In genomic region chr1:165768513-165769394, GRCh38 we compare ENCODE assay signal across 8 cellular contexts. TPM values are rescaled to one million over a fixed set of nuclear protein-coding genes. Genes with fewer than 3 reads are reported as not detected.
A peak's percentile ranks its signal among the peaks of the same experiment; 100 is the strongest.
DNase-seq lines count a peak whose midpoint lies in the region; ATAC-seq and TF ChIP-seq lines count a peak whose summit lies in the region.

Gene TMCO1, minus strand, starts transcription at chr1:165768868. Its CDS starts 117 bp downstream, at chr1:165768751.

- H3K4me3 ChIP-seq in dorsolateral prefrontal cortex (peak within 1 kb of the TSS; percentile 50 to 97 (median 83)), liver (ENCODE audit: low read depth in 1 of 3, low read length in 3 of 3) (peak within 1 kb of the TSS; percentile 82 to 97 (median 93))

- peaks cover 0 to 19% (median 16%) of the 10 kb centered on the region in 4 donors for H3K36me3 ChIP-seq in liver (ENCODE audit: control insufficient read depth in 4 of 4, insufficient read depth in 3 of 4, low read depth in 1 of 4, low read length in 3 of 4)

- WGBS in liver: under 1% methylated on average over 56 of the region's 56 CpGs

- H3K4me1 Mint-ChIP-seq in CD4-positive, alpha-beta T cell (ENCODE audit: low read depth): peaks cover 75% of the 10 kb centered on the region
- H3K4me1 Mint-ChIP-seq in activated CD4-positive, alpha-beta memory T cell treated with anti-CD3 and anti-CD28 coated beads for 36 hours (ENCODE audit: low read depth): peaks cover 57% of the 10 kb centered on the region

- peak within 1 kb of the TSS; percentile 95 for H3K4me3 Mint-ChIP-seq in CD4-positive, alpha-beta T cell
- peak within 1 kb of the TSS; percentile 99 for H3K4me3 Mint-ChIP-seq in activated CD4-positive, alpha-beta memory T cell treated with anti-CD3 and anti-CD28 coated beads for 36 hours

- peaks cover 62% of the 10 kb centered on the region for H3K36me3 Mint-ChIP-seq in CD4-positive, alpha-beta T cell (ENCODE audit: low read depth)
- peaks cover 39% of the 10 kb centered on the region for H3K36me3 Mint-ChIP-seq in activated CD4-positive, alpha-beta memory T cell treated with anti-CD3 and anti-CD28 coated beads for 36 hours

- peak within 1 kb of the TSS; percentile 73 to 95 for H3K9ac ChIP-seq in liver (ENCODE audit: low read depth in 1 of 2, low read length in 2 of 2)

- peak within 1 kb of the TSS; percentile 93 for H3K27ac Mint-ChIP-seq in CD4-positive, alpha-beta T cell
- peak within 1 kb of the TSS; percentile 99 for H3K27ac Mint-ChIP-seq in activated CD4-positive, alpha-beta memory T cell treated with anti-CD3 and anti-CD28 coated beads for 36 hours

- no peaks in the 10 kb centered on the region for H3K9me3 ChIP-seq in CD4-positive, alpha-beta T cell (ENCODE audit: control insufficient read depth, low read length)
- H3K9me3 ChIP-seq in liver (ENCODE audit: control insufficient read depth in 4 of 4, low read length in 3 of 4): no peaks in the 10 kb centered on the region

- ATAC-seq in CD4-positive, alpha-beta T cell (ENCODE audit: poor library complexity): peak; percentile 93
- ATAC-seq in GM19397 (IDR thresholded peaks at IDR 0.05; ENCODE audit: unreplicated experiment): peak; percentile 99
- ATAC-seq in HG03571 (IDR thresholded peaks at IDR 0.05; ENCODE audit: unreplicated experiment): peak; percentile 100

- peak within 1 kb of the TSS; percentile 84 for H3K27ac ChIP-seq in CD4-positive, alpha-beta T cell (ENCODE audit: low read depth, low read length)
- H3K27ac ChIP-seq in dorsolateral prefrontal cortex: peak within 1 kb of the TSS in 55 of 59 donors; percentile 4 to 90 (median 72)
- peak within 1 kb of the TSS; percentile 87 to 88 for H3K27ac ChIP-seq in liver (ENCODE audit: low read depth in 1 of 2, low read length in 2 of 2)

- DNase-seq in CD4-positive, alpha-beta T cell: peak; percentile 85 to 95 (median 88)
- peak; percentile 97 for DNase-seq in NCI-H82 treated with DMSO at 0.1 percent for 48 hours (lab: John Stamatoyannopoulos, UW; ENCODE audit: unreplicated experiment)
- peak; percentile 96 for DNase-seq in activated CD4-positive, alpha-beta memory T cell treated with anti-CD3 and anti-CD28 coated beads for 36 hours
- DNase-seq in dorsolateral prefrontal cortex: peak; percentile 96 to 100 (median 98)
- DNase-seq in stimulated activated CD4-positive, alpha-beta T cell treated with anti-CD3 and anti-CD28 coated beads, Interleukin-4, amount 100 ng/mL, for 24 hours: peak; percentile 94

- H3K4me1 ChIP-seq in liver (ENCODE audit: control insufficient read depth in 4 of 4, insufficient read depth in 4 of 4, low read length in 3 of 4): peaks cover 9 to 25% (median 16%) of the 10 kb centered on the region in 4 donors

- no peaks in the 10 kb centered on the region for H3K27me3 ChIP-seq in CD4-positive, alpha-beta T cell (ENCODE audit: control insufficient read depth, insufficient read depth, low read length)
- H3K27me3 ChIP-seq in dorsolateral prefrontal cortex (no peaks in the 10 kb centered on the region), liver (ENCODE audit: control insufficient read depth in 4 of 4, insufficient read depth in 4 of 4, low read length in 3 of 4) (no peaks in the 10 kb centered on the region)

- TF ChIP-seq CTCF in CD4-positive, alpha-beta T cell (IDR thresholded peaks at IDR 0.05): no peak
- peak in 44 of 56 donors; percentile 11 to 60 (median 33) for TF ChIP-seq CTCF in dorsolateral prefrontal cortex (IDR thresholded peaks at IDR 0.05 in 54 of 56, conservative IDR thresholded peaks at IDR 0.05 in 2 of 56; ENCODE audit: low read depth in 1 of 56, partially characterized antibody in 56 of 56)
- TF ChIP-seq CTCF in liver (IDR thresholded peaks at IDR 0.05; ENCODE audit: low read depth, low read length, missing input control): peak; percentile 10

- CTCF ChIA-PET in CD4-positive, alpha-beta T cell (lab: Charles Lee): interaction anchor here (1.0 to 1.4 kb wide), 2 partner anchors 9 to 71 kb away, joined by 4 read pairs; partner anchors contain the start of gene ALDH9A1
- CTCF ChIA-PET in activated CD4-positive, alpha-beta memory T cell treated with anti-CD3 and anti-CD28 coated beads for 36 hours (lab: Charles Lee): interaction anchor here (0.5 to 2.2 kb wide), 10 partner anchors 9 to 375 kb away, joined by 3 to 13 read pairs (median 5); partner anchors contain the start of gene ALDH9A1

- POLR2A ChIA-PET in CD4-positive, alpha-beta T cell (lab: Charles Lee): interaction anchor here (0.6 to 2.4 kb wide), 16 partner anchors 9 to 721 kb away, joined by 3 to 28 read pairs (median 4); partner anchors contain the start of genes ALDH9A1, MGST3 and UCK2
- POLR2A ChIA-PET in activated CD4-positive, alpha-beta memory T cell treated with anti-CD3 and anti-CD28 coated beads for 36 hours (lab: Charles Lee): interaction anchor here (0.5 to 3.5 kb wide), 12 partner anchors 9 to 1730 kb away, joined by 3 to 17 read pairs (median 4); partner anchors contain the start of gene ALDH9A1

- peaks cover 2% of the 10 kb centered on the region for H3K9me3 Mint-ChIP-seq in CD4-positive, alpha-beta T cell
- no peaks in the 10 kb centered on the region for H3K9me3 Mint-ChIP-seq in activated CD4-positive, alpha-beta memory T cell treated with anti-CD3 and anti-CD28 coated beads for 36 hours

- intact Hi-C loops in CD4-positive, alpha-beta T cell (cut with DNase I, micrococcal nuclease): loop anchor here (1.0 to 10.0 kb wide), 7 partner anchors 59 to 1066 kb away; partner anchors contain the start of genes ALDH9A1 (in 2 of the 2), MGST3 (in 2 of the 2), UCK2 (in 2 of the 2) and POGK (in 1 of the 2)
- intact Hi-C loops in activated CD4-positive, alpha-beta memory T cell treated with anti-CD3 and anti-CD28 coated beads for 36 hours (cut with micrococcal nuclease): loop anchor here (1.0 to 10.0 kb wide), 9 partner anchors 60 to 1086 kb away; partner anchors contain the start of gene ALDH9A1
- intact Hi-C loops in dorsolateral prefrontal cortex (cut with DNase I): loop anchor here (5.0 kb wide), 2 partner anchors 59 to 136 kb away; partner anchors contain the start of genes UCK2 (in 2 of the 2) and MGST3 (in 1 of the 2)

- H3K27me3 Mint-ChIP-seq in CD4-positive, alpha-beta T cell: no peaks in the 10 kb centered on the region
- no peaks in the 10 kb centered on the region for H3K27me3 Mint-ChIP-seq in activated CD4-positive, alpha-beta memory T cell treated with anti-CD3 and anti-CD28 coated beads for 36 hours

- TF ChIP-seq RAD21 in liver (IDR thresholded peaks at IDR 0.05): peak; percentile 46 to 60

TF ChIP-seq in liver, 16 proteins besides CTCF, POLR2A, EP300 and RAD21 (continues in another document):
- peak; percentile 81 for TF ChIP-seq MAX (IDR thresholded peaks at IDR 0.05)
- TF ChIP-seq ZBTB33 (IDR thresholded peaks at IDR 0.05): peak; percentile 100
- no peak for TF ChIP-seq FOXA2 (IDR thresholded peaks at IDR 0.05)
- peak; percentile 99 to 100 for TF ChIP-seq GABPA (IDR thresholded peaks at IDR 0.05 in 1 of 2, conservative IDR thresholded peaks at IDR 0.05 in 1 of 2)
- peak in 1 of 2 donors; percentile 41 for TF ChIP-seq EGR1 (IDR thresholded peaks at IDR 0.05; ENCODE audit: low read depth in 2 of 2)
- peak; percentile 82 for TF ChIP-seq TAF1 (conservative IDR thresholded peaks at IDR 0.05)
- no peak for TF ChIP-seq ATF3 (IDR thresholded peaks at IDR 0.05)
- peak; percentile 82 for TF ChIP-seq HNF4A (conservative IDR thresholded peaks at IDR 0.05)
- no peak for TF ChIP-seq FOXA1 (IDR thresholded peaks at IDR 0.05)

RNA-seq across cellular contexts. Expression of gene TMCO1, which starts in this region (rescaled TPM):
- total RNA-seq in CD4-positive, alpha-beta T cell: 10 to 100 TPM; 25.7 to 27.4 TPM
- 10 to 100 TPM; 73.2 to 76.7 TPM for total RNA-seq in activated CD4-positive, alpha-beta memory T cell treated with anti-CD3 and anti-CD28 coated beads for 36 hours
- total RNA-seq in dorsolateral prefrontal cortex (10 to 100 TPM; 37.8 to 74.4 (median 56.4) TPM), liver (10 to 100 TPM; 53.8 to 55.1 TPM)
- 100 to 1,000 TPM in 1 of 2 donors, 10 to 100 TPM in 1; 87.4 to 170 TPM for polyA plus RNA-seq in liver

Comparison
In these comparisons a context has a peak if more than half of its experiments do, and no peak if none do; other contexts are left out.
1. Peak in every context shown above with its lines: DNase-seq, ATAC-seq, H3K4me3 ChIP-seq and H3K27ac ChIP-seq.